Comparison of ENCODE assay signal across 11 cellular contexts in genomic region chr14:61703342-61704129, GRCh38. TPM values are rescaled to one million over a fixed set of nuclear protein-coding genes. Genes with fewer than 3 reads are reported as not detected.
DNase-seq lines count a peak whose midpoint lies in the region; ATAC-seq, FAIRE-seq and TF ChIP-seq lines count a peak whose summit lies in the region.
"Had no signal": no experiment of that assay in that cellular context is flagged by ENCODE, and none has a peak within 500 bp of the region (broad histone marks: within the 10 kb centered on the region; RNA-seq: fewer than 3 reads in every experiment).

No MANE protein-coding gene starts in this region.

- H3K4me1 ChIP-seq in CD4-positive, alpha-beta memory T cell (ENCODE audit: insufficient read depth, low read length), result peaks cover 79% of the 10 kb centered on the region
- H3K4me1 ChIP-seq in RWPE2 (ENCODE audit: insufficient read depth, poor library complexity, severe bottlenecking) (peaks cover 41% of the 10 kb centered on the region), keratinocyte (ENCODE audit: control insufficient read depth, extremely low read depth, insufficient read depth, low read length) (peaks cover 10% of the 10 kb centered on the region)

- no peaks in the 10 kb centered on the region for H3K27me3 ChIP-seq in CD4-positive, alpha-beta memory T cell (ENCODE audit: insufficient read depth, low read length)
- H3K27me3 ChIP-seq in RWPE2 (ENCODE audit: insufficient read depth, poor library complexity, severe bottlenecking) (no peaks in the 10 kb centered on the region), keratinocyte (ENCODE audit: control insufficient read depth, extremely low read depth, insufficient read depth, low read length) (no peaks in the 10 kb centered on the region)

- DNase-seq in CD4-positive, alpha-beta memory T cell, result no peak
- no peak for DNase-seq in GM19239 (ENCODE audit: insufficient read length, low spot score)
- no peak for DNase-seq in RWPE2 (ENCODE audit: low spot score)
- DNase-seq in keratinocyte (ENCODE audit: low read depth, low spot score), result no peak
- no peak for DNase-seq in stimulated activated CD4-positive, alpha-beta T cell treated with anti-CD3 and anti-CD28 coated beads, Interleukin-4, amount 100 ng/mL, for 4 hours
- DNase-seq in NCI-H2107 (lab: John Stamatoyannopoulos, UW), result no peak
- DNase-seq in endothelial cell (ENCODE audit: low spot score), result no peak
- no peak for DNase-seq in A172 (ENCODE audit: low spot score)
- DNase-seq: activated gamma-delta T cell, NCI-H1436 treated with DMSO at 0.1 percent for 48 hours had no signal

- H3K36me3 ChIP-seq in CD4-positive, alpha-beta memory T cell (ENCODE audit: insufficient read depth, low read length), result no peaks in the 10 kb centered on the region
- H3K36me3 ChIP-seq in RWPE2 (ENCODE audit: low read depth) (peaks cover 80% of the 10 kb centered on the region), keratinocyte (ENCODE audit: control insufficient read depth in 2 of 2, extremely low read depth in 1 of 2, insufficient read depth in 2 of 2, low read length in 2 of 2) (no peaks in the 10 kb centered on the region)

- CTCF ChIA-PET in CD4-positive, alpha-beta memory T cell (lab: Charles Lee; ENCODE audit: partially characterized antibody), result interaction anchor here (0.6 kb wide), 1 partner anchor 26 kb away, joined by 4 read pairs; no protein-coding TSS in a partner anchor

- H3K27ac Mint-ChIP-seq in CD4-positive, alpha-beta memory T cell, result peak overlapping the region in 2 of 7 donors; percentile 29 to 74
- no peak overlapping the region for H3K27ac Mint-ChIP-seq in endothelial cell (ENCODE audit: unreplicated experiment)

- H3K9me3 Mint-ChIP-seq in CD4-positive, alpha-beta memory T cell, result peaks cover 0 to under 1% (median 0%) of the 10 kb centered on the region in 8 donors
- no peaks in the 10 kb centered on the region for H3K9me3 Mint-ChIP-seq in endothelial cell (ENCODE audit: unreplicated experiment)

- POLR2A ChIA-PET in CD4-positive, alpha-beta memory T cell (lab: Charles Lee; ENCODE audit: partially characterized antibody), result interaction anchor here (1.0 to 1.4 kb wide), 2 partner anchors 16 to 59 kb away, joined by 3 to 5 read pairs; partner anchors contain the start of gene SNAPC1

- peak; percentile 11; the same call in 1 of the 3 replicates for ATAC-seq in RWPE2 (ENCODE audit: low read depth)

- H4K20me1 ChIP-seq in keratinocyte (ENCODE audit: control insufficient read depth, extremely low read depth, insufficient read depth, low read length), result peaks cover 5% of the 10 kb centered on the region

- H2AFZ ChIP-seq in keratinocyte (ENCODE audit: control insufficient read depth, low read length), result no peak overlapping the region

- H3K4me3 ChIP-seq in CD4-positive, alpha-beta memory T cell (ENCODE audit: low read length in 2 of 2), result no peak overlapping the region
- H3K4me3 ChIP-seq in RWPE2 (ENCODE audit: severe bottlenecking) (peak overlapping the region; percentile 80), keratinocyte (ENCODE audit: control insufficient read depth in 2 of 3, extremely low read depth in 1 of 3, insufficient read depth in 2 of 3, low read depth in 1 of 3, low read length in 3 of 3) (no peak overlapping the region)

- H3K36me3 Mint-ChIP-seq in CD4-positive, alpha-beta memory T cell, result peaks cover 4 to 5% of the 10 kb centered on the region in 2 donors
- H3K36me3 Mint-ChIP-seq in endothelial cell (ENCODE audit: low read depth, unreplicated experiment), result no peaks in the 10 kb centered on the region

- no peak overlapping the region for H3K9ac ChIP-seq in keratinocyte (ENCODE audit: control insufficient read depth, extremely low read depth, insufficient read depth, low read length)

- no peaks in the 10 kb centered on the region for H3K9me3 ChIP-seq in CD4-positive, alpha-beta memory T cell (ENCODE audit: control insufficient read depth in 1 of 2, low read length in 2 of 2)
- H3K9me3 ChIP-seq in RWPE2 (ENCODE audit: severe bottlenecking) (no peaks in the 10 kb centered on the region), keratinocyte (ENCODE audit: control insufficient read depth, low read depth, low read length) (no peaks in the 10 kb centered on the region)

- intact Hi-C loops in CD4-positive, alpha-beta memory T cell (cut with micrococcal nuclease), result no loop called here

- H3K4me2 ChIP-seq in keratinocyte (ENCODE audit: control insufficient read depth, extremely low read depth, insufficient read depth, low read depth, low read length), result no peak overlapping the region

- TF ChIP-seq CTCF in RWPE2 (IDR thresholded peaks at IDR 0.05; ENCODE audit: poor library complexity, severe bottlenecking) (no peak), keratinocyte (optimal IDR thresholded peaks at IDR 0.05 in 1 of 3, IDR thresholded peaks at IDR 0.05 in 1 of 3, conservative IDR thresholded peaks at IDR 0.05 in 1 of 3; ENCODE audit: extremely low read depth in 1 of 3, insufficient read depth in 2 of 3, low read length in 3 of 3) (no peak), endothelial cell (IDR thresholded peaks at IDR 0.05; ENCODE audit: unreplicated experiment) (no peak)

- H3K79me2 ChIP-seq in keratinocyte (ENCODE audit: control insufficient read depth, insufficient read depth, low read length), result peaks cover 89% of the 10 kb centered on the region

- no peaks in the 10 kb centered on the region for H3K9me1 ChIP-seq in keratinocyte (ENCODE audit: control insufficient read depth, extremely low read depth, insufficient read depth, low read length)

- H3K27me3 Mint-ChIP-seq in CD4-positive, alpha-beta memory T cell, result no peaks in the 10 kb centered on the region
- H3K27me3 Mint-ChIP-seq in endothelial cell (ENCODE audit: unreplicated experiment), result no peaks in the 10 kb centered on the region

- peak; percentile 45 for FAIRE-seq in GM19239 (lab: Jason Lieb, UNC)
- peak; percentile 13 for FAIRE-seq in keratinocyte (lab: Jason Lieb, UNC)
- FAIRE-seq: endometrium had no signal

- no peak overlapping the region for H3K27ac ChIP-seq in CD4-positive, alpha-beta memory T cell (ENCODE audit: low read depth, low read length)
- H3K27ac ChIP-seq in RWPE2 (ENCODE audit: poor library complexity, severe bottlenecking) (peak overlapping the region; percentile 93), keratinocyte (ENCODE audit: control insufficient read depth, insufficient read depth, low read length) (no peak overlapping the region)

- peak overlapping the region in 6 of 8 donors; percentile 10 to 66 (median 48) for H3K4me3 Mint-ChIP-seq in CD4-positive, alpha-beta memory T cell
- no peak overlapping the region for H3K4me3 Mint-ChIP-seq in endothelial cell (ENCODE audit: unreplicated experiment)

- dilution Hi-C loops in keratinocyte (cut with MboI; ENCODE audit: extremely low pct_ligation_motif_present, low sequenced_read_pairs), result no loop called here

- peaks cover 54 to 78% (median 64%) of the 10 kb centered on the region in 4 donors for H3K4me1 Mint-ChIP-seq in CD4-positive, alpha-beta memory T cell
- H3K4me1 Mint-ChIP-seq in endothelial cell (ENCODE audit: unreplicated experiment), result peaks cover 32% of the 10 kb centered on the region

RNA-seq across cellular contexts. Expression of gene HIF1A, which starts 8.2 kb away (rescaled TPM):
- total RNA-seq in CD4-positive, alpha-beta memory T cell, result 10 to 100 TPM; 84.7 to 87.1 TPM
- polyA plus RNA-seq in CD4-positive, alpha-beta memory T cell, result 10 to 100 TPM; 82.5 to 83.7 TPM
- 65.2 to 202 TPM (median 168 TPM) in 3 replicates for polyA plus RNA-seq in keratinocyte
- 64.3 TPM for polyA plus RNA-seq in keratinocyte (2011; ENCODE audit: low read depth)
- 71.1 and 137 TPM in 2 replicates for polyA plus RNA-seq in keratinocyte (2011; cell fraction: cytosol; rRNA removed)
- polyA plus RNA-seq in keratinocyte (2011; cell fraction: nucleus; rRNA removed), result 224 and 227 TPM in 2 replicates
- polyA plus RNA-seq in keratinocyte (2012; ENCODE audit: low replicate concordance), result 55.1 and 85.9 TPM in 2 replicates
- polyA minus RNA-seq in keratinocyte, result 65.5 to 199 TPM (median 83.4 TPM) in 3 replicates
- polyA minus RNA-seq in keratinocyte (2011; cell fraction: cytosol; rRNA and poly(A)+ RNA removed), result 129 TPM
- 118 and 339 TPM in 2 replicates for polyA minus RNA-seq in keratinocyte (2011; cell fraction: nucleus; rRNA and poly(A)+ RNA removed)
- total RNA-seq in endothelial cell (ENCODE audit: unreplicated experiment), result 203 TPM
- total RNA-seq in A172 (2014; rRNA removed; shearing (Covaris generic)), result 226 and 236 TPM in 2 replicates

RNA-seq across cellular contexts. Expression of gene SNAPC1, which starts 58.7 kb away (rescaled TPM):
- total RNA-seq in CD4-positive, alpha-beta memory T cell, result 1 to 10 TPM; 4.0 to 4.2 TPM
- polyA plus RNA-seq in CD4-positive, alpha-beta memory T cell, result 1 to 10 TPM; 4.4 to 5.9 TPM
- 11.1 to 17.7 TPM (median 11.8 TPM) in 3 replicates for polyA plus RNA-seq in keratinocyte
- 18.6 TPM for polyA plus RNA-seq in keratinocyte (2011; ENCODE audit: low read depth)
- polyA plus RNA-seq in keratinocyte (2011; cell fraction: cytosol; rRNA removed), result 8.3 and 9.7 TPM in 2 replicates
- polyA plus RNA-seq in keratinocyte (2011; cell fraction: nucleus; rRNA removed), result 14.7 and 23.1 TPM in 2 replicates
- polyA plus RNA-seq in keratinocyte (2012; ENCODE audit: low replicate concordance), result 10.6 and 13.4 TPM in 2 replicates
- 0.33 to 3.9 TPM (median 2.9 TPM) in 3 replicates for polyA minus RNA-seq in keratinocyte
- polyA minus RNA-seq in keratinocyte (2011; cell fraction: cytosol; rRNA and poly(A)+ RNA removed), result 7.9 TPM
- polyA minus RNA-seq in keratinocyte (2011; cell fraction: nucleus; rRNA and poly(A)+ RNA removed), result 7.3 and 11.2 TPM in 2 replicates
- 5.2 TPM for total RNA-seq in endothelial cell (ENCODE audit: unreplicated experiment)
- total RNA-seq in A172 (2014; rRNA removed; shearing (Covaris generic)), result 33.0 and 36.3 TPM in 2 replicates
